14 cellular contexts compared by ENCODE assay signal in the genomic region with DNA sequence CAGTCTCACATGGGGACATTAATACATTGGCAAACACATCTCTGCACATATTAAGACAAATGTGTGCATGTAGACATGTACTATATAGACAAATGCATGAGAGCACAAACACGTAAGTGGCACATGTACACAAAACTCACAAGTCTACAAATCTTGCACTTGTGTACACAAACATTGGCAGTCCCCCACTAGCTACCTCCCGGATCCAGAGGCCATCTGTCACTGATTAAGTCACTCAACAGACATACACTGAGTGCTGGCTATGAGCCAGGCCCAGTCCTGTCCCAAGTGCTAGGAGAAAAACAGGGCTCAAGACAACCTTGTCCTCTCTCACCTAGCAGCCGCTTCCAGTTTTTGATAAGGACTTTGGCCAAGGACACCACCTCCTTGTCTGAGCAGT. TPM values are rescaled to one million over a fixed set of nuclear protein-coding genes. Genes with fewer than 3 reads are reported as not detected.
A peak's percentile ranks its signal among the peaks of the same experiment; 100 is the strongest.
DNase-seq lines count a peak whose midpoint lies in the region; ATAC-seq and TF ChIP-seq lines count a peak whose summit lies in the region.
"Had no signal": no experiment of that assay in that cellular context is flagged by ENCODE, and none has a peak within 500 bp of the region (broad histone marks: within the 10 kb centered on the region; RNA-seq: fewer than 3 reads in every experiment).

No MANE protein-coding gene starts in this region.

- no peak overlapping the region for H3K4me3 Mint-ChIP-seq in T-cell
- H3K4me3 Mint-ChIP-seq: activated CD4-positive, alpha-beta memory T cell treated with anti-CD3 and anti-CD28 coated beads for 36 hours; CD4-positive, alpha-beta memory T cell; central memory CD8-positive, alpha-beta T cell; T-helper 1 cell treated with Interleukin-12 subunit alpha and Interleukin-12 subunit beta and Interleukin-4 antibody, amounts not matched to agents 30 μg/mL and 1 μg/mL, for 36 hours had no signal

- no peaks in the 10 kb centered on the region for H3K36me3 Mint-ChIP-seq in T-cell
- H3K36me3 Mint-ChIP-seq: activated CD4-positive, alpha-beta memory T cell treated with anti-CD3 and anti-CD28 coated beads for 36 hours had no signal

- H3K27ac ChIP-seq in VCaP: peak overlapping the region; percentile 31
- peak overlapping the region in 1 of 2 donors; percentile 19 for H3K27ac ChIP-seq in liver (ENCODE audit: low read depth in 1 of 2, low read length in 2 of 2)
- no peak overlapping the region for H3K27ac ChIP-seq in left lung
- no peak overlapping the region for H3K27ac ChIP-seq in smooth muscle cell (ENCODE audit: low read depth)
- H3K27ac ChIP-seq: suprapubic skin had no signal

- CTCF ChIA-PET in T-cell (lab: Charles Lee): no interaction called here

- ATAC-seq in left lung (no peak), T-cell (replicated peaks in 1 of 4) (no peak)

- TF ChIP-seq CTCF in VCaP (conservative IDR thresholded peaks at IDR 0.05) (no peak), liver (IDR thresholded peaks at IDR 0.05; ENCODE audit: low read depth, low read length, missing input control) (no peak), left lung (IDR thresholded peaks at IDR 0.05) (no peak), smooth muscle cell (IDR thresholded peaks at IDR 0.05; ENCODE audit: borderline replicate concordance, insufficient read depth, poor library complexity, severe bottlenecking) (no peak)

- H3K27ac Mint-ChIP-seq in T-cell: no peak overlapping the region
- H3K27ac Mint-ChIP-seq: activated CD4-positive, alpha-beta memory T cell treated with anti-CD3 and anti-CD28 coated beads for 36 hours; T-helper 1 cell treated with Interleukin-12 subunit alpha and Interleukin-12 subunit beta and Interleukin-4 antibody, amounts not matched to agents 30 μg/mL and 1 μg/mL, for 36 hours had no signal

- no peak overlapping the region for H3K9ac ChIP-seq in liver (ENCODE audit: low read depth in 1 of 2, low read length in 2 of 2)
- H3K9ac ChIP-seq in smooth muscle cell (ENCODE audit: low read depth): no peak overlapping the region

- intact Hi-C loops in left lung (cut with DNase I): no loop called here

- H3K4me1 ChIP-seq in liver (ENCODE audit: control insufficient read depth in 4 of 4, insufficient read depth in 4 of 4, low read length in 3 of 4): peaks cover 14 to 35% (median 23%) of the 10 kb centered on the region in 4 donors
- H3K4me1 ChIP-seq in left lung: peaks cover 9 to 12% of the 10 kb centered on the region in 2 donors
- no peaks in the 10 kb centered on the region for H3K4me1 ChIP-seq in smooth muscle cell (ENCODE audit: low read depth)

- no peaks in the 10 kb centered on the region for H3K9me3 Mint-ChIP-seq in T-cell
- H3K9me3 Mint-ChIP-seq: activated CD4-positive, alpha-beta memory T cell treated with anti-CD3 and anti-CD28 coated beads for 36 hours; CD4-positive, alpha-beta memory T cell; central memory CD8-positive, alpha-beta T cell; T-helper 1 cell treated with Interleukin-12 subunit alpha and Interleukin-12 subunit beta and Interleukin-4 antibody, amounts not matched to agents 30 μg/mL and 1 μg/mL, for 36 hours had no signal

- H3K4me1 Mint-ChIP-seq in T-cell: peaks cover 16 to 20% (median 18%) of the 10 kb centered on the region in 3 donors

- POLR2A ChIA-PET in T-cell (lab: Charles Lee): no interaction called here

- DNase-seq in DMS79 (lab: John Stamatoyannopoulos, UW): peak; percentile 9
- peak; percentile 19 for DNase-seq in NCI-H2081 treated with DMSO at 0.1 percent for 48 hours (lab: John Stamatoyannopoulos, UW)
- no peak for DNase-seq in left lung
- DNase-seq in mesenteric fat pad (ENCODE audit: low spot score): no peak
- no peak for DNase-seq in smooth muscle cell (lab: John Stamatoyannopoulos, UW; ENCODE audit: unreplicated experiment)
- no peak for DNase-seq in T-cell
- DNase-seq: activated CD4-positive, alpha-beta memory T cell treated with anti-CD3 and anti-CD28 coated beads for 36 hours; activated gamma-delta T cell treated with Interleukin-2 at 50 U/mL for 16 hours; CD4-positive, alpha-beta memory T cell had no signal

- H3K79me2 ChIP-seq in smooth muscle cell (ENCODE audit: low read depth): no peaks in the 10 kb centered on the region

- WGBS in liver: 35% methylated on average over 3 of the region's 3 CpGs
- 66% methylated on average over 3 of the region's 3 CpGs for WGBS in smooth muscle cell (ENCODE audit: low lambda C conversion rate)

- H3K4me3 ChIP-seq in liver (ENCODE audit: low read depth in 1 of 3, low read length in 3 of 3): no peak overlapping the region
- no peak overlapping the region for H3K4me3 ChIP-seq in left lung
- H3K4me3 ChIP-seq in smooth muscle cell: no peak overlapping the region
- H3K4me3 ChIP-seq: suprapubic skin had no signal

- no peaks in the 10 kb centered on the region for H3K9me3 ChIP-seq in liver (ENCODE audit: control insufficient read depth in 4 of 4, low read length in 3 of 4)
- H3K9me3 ChIP-seq in left lung: no peaks in the 10 kb centered on the region
- H3K9me3 ChIP-seq in smooth muscle cell (replicated peaks; ENCODE audit: low read depth): no peaks in the 10 kb centered on the region
- H3K9me3 ChIP-seq: suprapubic skin had no signal

- no peaks in the 10 kb centered on the region for H3K27me3 ChIP-seq in liver (ENCODE audit: control insufficient read depth in 4 of 4, insufficient read depth in 4 of 4, low read length in 3 of 4)
- H3K27me3 ChIP-seq in left lung: no peaks in the 10 kb centered on the region
- H3K27me3 ChIP-seq in smooth muscle cell (ENCODE audit: low read depth): no peaks in the 10 kb centered on the region
- H3K27me3 ChIP-seq: suprapubic skin had no signal

- H3F3A ChIP-seq in smooth muscle cell (ENCODE audit: low read depth): peaks cover 2% of the 10 kb centered on the region

- no peaks in the 10 kb centered on the region for H3K27me3 Mint-ChIP-seq in T-cell
- H3K27me3 Mint-ChIP-seq: activated CD4-positive, alpha-beta memory T cell treated with anti-CD3 and anti-CD28 coated beads for 36 hours; CD4-positive, alpha-beta memory T cell; central memory CD8-positive, alpha-beta T cell had no signal

- no peak overlapping the region for H3K4me2 ChIP-seq in smooth muscle cell

- no peak overlapping the region for H2AFZ ChIP-seq in smooth muscle cell (ENCODE audit: low read depth)

- no peaks in the 10 kb centered on the region for H4K20me1 ChIP-seq in smooth muscle cell (ENCODE audit: low read depth)

- peaks cover 5 to 13% (median 7%) of the 10 kb centered on the region in 4 donors for H3K36me3 ChIP-seq in liver (ENCODE audit: control insufficient read depth in 4 of 4, insufficient read depth in 3 of 4, low read depth in 1 of 4, low read length in 3 of 4)
- peaks cover 0 to 5% of the 10 kb centered on the region in 2 donors for H3K36me3 ChIP-seq in left lung
- H3K36me3 ChIP-seq in smooth muscle cell (ENCODE audit: low read depth): no peaks in the 10 kb centered on the region

- TF ChIP-seq RAD21 in liver (IDR thresholded peaks at IDR 0.05): peak in 1 of 2 donors; percentile 6

TF ChIP-seq in liver, 16 proteins besides CTCF, POLR2A, EP300 and RAD21:
- no peak for TF ChIP-seq JUND (IDR thresholded peaks at IDR 0.05)
- peak in 1 of 2 donors; percentile 35 for TF ChIP-seq HNF4A (conservative IDR thresholded peaks at IDR 0.05)
- TF ChIP-seq FOXA1 (IDR thresholded peaks at IDR 0.05): no peak
- TF ChIP-seq SP1 (IDR thresholded peaks at IDR 0.05): peak; percentile 23
- TF ChIP-seq FOXA2 (IDR thresholded peaks at IDR 0.05): peak; percentile 41

RNA-seq across cellular contexts. Expression of a gene that starts 7.0 kb away (rescaled TPM):
- 10 to 100 TPM; 29.6 to 49.3 TPM for total RNA-seq in liver
- 100 to 1,000 TPM in 1 of 2 donors, 10 to 100 TPM in 1; 45.8 to 142 TPM for polyA plus RNA-seq in liver
- total RNA-seq in left lung: 10 to 100 TPM; 28.3 to 43.2 TPM
- total RNA-seq in mesenteric fat pad: 8.3 TPM
- total RNA-seq in smooth muscle cell: 8.2 and 11.7 TPM in 2 replicates
- polyA plus RNA-seq in smooth muscle cell: 16.1 and 19.2 TPM in 2 replicates
- 10 to 100 TPM; 16.1 to 39.9 (median 32.4) TPM for total RNA-seq in T-cell

RNA-seq across cellular contexts. Expression of a gene that starts 47.9 kb away (rescaled TPM):
- total RNA-seq in liver (1 to 10 TPM; 5.4 to 8.0 TPM), left lung (10 to 100 TPM in 1 of 2 donors, 1 to 10 TPM in 1; 9.2 to 10.2 TPM), mesenteric fat pad (18.8 TPM), smooth muscle cell (12.9 and 19.6 TPM in 2 replicates), T-cell (1 to 10 TPM; 4.6 to 9.8 (median 9.3) TPM)
- polyA plus RNA-seq in liver (1 to 10 TPM; 1.3 to 2.1 TPM), smooth muscle cell (7.1 and 11.7 TPM in 2 replicates)

Comparison
In these comparisons a context has a peak if more than half of its experiments do, and no peak if none do; other contexts are left out.
1. DNase-seq: peak in DMS79 (single experiment) and NCI-H2081 treated with DMSO at 0.1 percent for 48 hours (single experiment); none in left lung (0 of 2), mesenteric fat pad (single experiment), smooth muscle cell (single experiment) and T-cell (0 of 34).